30 cellular contexts compared by ENCODE assay signal in the genomic region with DNA sequence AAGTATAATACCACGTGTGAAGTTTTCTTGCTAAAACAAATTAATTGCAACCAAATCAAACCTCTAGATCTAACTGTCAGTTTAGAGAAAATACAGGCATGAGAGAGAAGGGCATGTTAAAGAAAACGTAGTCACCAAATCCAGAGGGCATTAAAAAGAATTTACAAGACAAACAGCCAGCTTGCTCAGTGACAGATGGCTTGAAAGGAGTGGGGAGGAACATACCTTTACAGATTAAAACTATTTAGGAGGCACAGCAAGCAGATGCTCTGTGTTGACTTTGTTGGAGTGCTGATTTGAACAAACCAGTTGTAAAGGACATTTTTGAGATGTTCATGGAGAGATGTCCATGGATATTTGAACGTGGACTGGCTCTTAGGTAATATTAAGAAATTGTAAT.
A peak's percentile ranks its signal among the peaks of the same experiment; 100 is the strongest.
DNase-seq lines count a peak whose midpoint lies in the region; ATAC-seq and TF ChIP-seq lines count a peak whose summit lies in the region.
"Had no signal": no experiment of that assay in that cellular context is flagged by ENCODE, and none has a peak within 500 bp of the region (broad histone marks: within the 10 kb centered on the region; RNA-seq: fewer than 3 reads in every experiment).

No MANE protein-coding gene starts in this region.

- H3K79me2 ChIP-seq in GM23338 (replicated peaks; ENCODE audit: insufficient read depth) = peaks cover 23% of the 10 kb centered on the region

- H3K9me3 ChIP-seq in gastrocnemius medialis = no peaks in the 10 kb centered on the region
- H3K9me3 ChIP-seq: ovary had no signal

- peak overlapping the region; percentile 37 for H3K4me2 ChIP-seq in GM23338

- H3K27me3 ChIP-seq in GM23338 (ENCODE audit: insufficient read depth) (no peaks in the 10 kb centered on the region), gastrocnemius medialis (no peaks in the 10 kb centered on the region)
- H3K27me3 ChIP-seq: heart left ventricle, ovary had no signal

- no peak overlapping the region for H2AFZ ChIP-seq in GM23338

- H3K4me3 Mint-ChIP-seq in GM23338 = peak overlapping the region; percentile 47
- peak overlapping the region; percentile 41 for H3K4me3 Mint-ChIP-seq in WTC11
- H3K4me3 Mint-ChIP-seq in nephron = no peak overlapping the region
- H3K4me3 Mint-ChIP-seq: natural killer cell treated with Interleukin-12 subunit alpha and Interleukin-12 subunit beta and Interleukin-15 and Interleukin-18, amount 100 ng/mL, for 72 hours; stimulated activated naive B cell treated with anti-CD40 and anti-IgM and Interleukin-4, amounts not matched to agents 10 μg/mL and 1 μg/mL and 100 μg/mL, for 72 hours; T-helper 17 cell; type B pancreatic cell had no signal

- DNase-seq in GM23338 (ENCODE audit: low spot score) = peak; percentile 69
- peak; percentile 12 for DNase-seq in NCI-H1694 treated with DMSO at 0.1 percent for 48 hours (lab: John Stamatoyannopoulos, UW)
- DNase-seq in WTC11 (ENCODE audit: low spot score) = no peak
- no peak for DNase-seq in gastrocnemius medialis
- no peak for DNase-seq in GM10248 (ENCODE audit: extremely low spot score)
- DNase-seq in OCI-M1 (lab: John Stamatoyannopoulos, UW) = no peak
- no peak for DNase-seq in GM13977 (ENCODE audit: low spot score)
- DNase-seq: ACHN; activated CD4-positive, alpha-beta T cell treated with anti-CD3 and anti-CD28 coated beads, Interleukin-2, amount 50 U/mL, for 48 hours; activated naive CD4-positive, alpha-beta T cell; dermis blood vessel endothelial cell; DMS79; foreskin fibroblast; heart left ventricle; NCI-H1092; NCI-H1930; NCI-H69; ovary; PC-3; stimulated activated naive B cell treated with anti-CD40 and anti-IgM and Interleukin-4, amounts not matched to agents 10 μg/mL and 1 μg/mL and 100 μg/mL, for 72 hours; substantia nigra; T-helper 17 cell had no signal

- TF ChIP-seq CTCF in GM23338 (conservative IDR thresholded peaks at IDR 0.05; ENCODE audit: low read depth in 2 of 2) = no peak
- TF ChIP-seq CTCF in WTC11 (IDR thresholded peaks at IDR 0.05) = no peak
- TF ChIP-seq CTCF in nephron (IDR thresholded peaks at IDR 0.05; ENCODE audit: unreplicated experiment in 3 of 3) = no peak
- TF ChIP-seq CTCF in gastrocnemius medialis (IDR thresholded peaks at IDR 0.05 in 4 of 5, conservative IDR thresholded peaks at IDR 0.05 in 1 of 5) = no peak
- TF ChIP-seq CTCF in GM10248 (IDR thresholded peaks at IDR 0.05; ENCODE audit: control extremely low read depth, extremely low read depth, low read depth, missing control alignments) = no peak
- no peak for TF ChIP-seq CTCF in GM13977 (IDR thresholded peaks at IDR 0.05; ENCODE audit: extremely low read depth, insufficient read depth, missing control alignments)

- H3K4me1 ChIP-seq in GM23338 (ENCODE audit: insufficient read depth) (peaks cover 29% of the 10 kb centered on the region), gastrocnemius medialis (peaks cover 24 to 38% of the 10 kb centered on the region in 2 donors)

- H3K36me3 ChIP-seq in GM23338 (ENCODE audit: insufficient read depth) = no peaks in the 10 kb centered on the region
- H3K36me3 ChIP-seq in gastrocnemius medialis = no peaks in the 10 kb centered on the region
- H3K36me3 ChIP-seq: ovary had no signal

- H3K27ac Mint-ChIP-seq in GM23338 (peak overlapping the region; percentile 83; the same call in 1 of the 2 replicates), WTC11 (peak overlapping the region; percentile 80), nephron (peak overlapping the region; percentile 10 to 89 (median 45))
- H3K27ac Mint-ChIP-seq: stimulated activated naive B cell treated with anti-CD40 and anti-IgM and Interleukin-4, amounts not matched to agents 10 μg/mL and 1 μg/mL and 100 μg/mL, for 72 hours; T-helper 17 cell; type B pancreatic cell had no signal

- no peaks in the 10 kb centered on the region for H3K9me2 ChIP-seq in GM23338 (ENCODE audit: insufficient read depth)

- POLR2A ChIA-PET in WTC11 (lab: Charles Lee) = no interaction called here
- POLR2A ChIA-PET in GM10248 (lab: Yijun Ruan, JAX) = no interaction called here

- H3K9me3 Mint-ChIP-seq in GM23338 (no peaks in the 10 kb centered on the region; the same call in 1 of the 3 replicates), WTC11 (peaks cover 8% of the 10 kb centered on the region), nephron (peaks cover 5% of the 10 kb centered on the region)
- H3K9me3 Mint-ChIP-seq: natural killer cell treated with Interleukin-12 subunit alpha and Interleukin-12 subunit beta and Interleukin-15 and Interleukin-18, amount 100 ng/mL, for 72 hours; stimulated activated naive B cell treated with anti-CD40 and anti-IgM and Interleukin-4, amounts not matched to agents 10 μg/mL and 1 μg/mL and 100 μg/mL, for 72 hours had no signal

- ATAC-seq in GM23338 (peak; percentile 80), WTC11 (peak; percentile 87), gastrocnemius medialis (no peak)
- ATAC-seq: activated CD4-positive, CD25-positive, alpha-beta regulatory T cell treated with anti-CD3 and anti-CD28 coated beads, Interleukin-2, amount 50 U/mL, for 24 hours; esophagus mucosa; heart left ventricle; K562; natural killer cell treated with Interleukin-12 subunit alpha and Interleukin-12 subunit beta and Interleukin-15 and Interleukin-18, amount 100 ng/mL, for 72 hours; PC-3; stimulated activated naive B cell treated with anti-CD40 and anti-IgM and Interleukin-4, amounts not matched to agents 10 μg/mL and 1 μg/mL and 100 μg/mL, for 72 hours; T-helper 17 cell had no signal

- H3K27me3 Mint-ChIP-seq in GM23338 (ENCODE audit: insufficient read depth, low read depth, poor library complexity) = peaks cover 5% of the 10 kb centered on the region
- no peaks in the 10 kb centered on the region for H3K27me3 Mint-ChIP-seq in WTC11 (ENCODE audit: low read depth)
- no peaks in the 10 kb centered on the region for H3K27me3 Mint-ChIP-seq in nephron (ENCODE audit: low read depth)
- H3K27me3 Mint-ChIP-seq: natural killer cell treated with Interleukin-12 subunit alpha and Interleukin-12 subunit beta and Interleukin-15 and Interleukin-18, amount 100 ng/mL, for 72 hours; stimulated activated naive B cell treated with anti-CD40 and anti-IgM and Interleukin-4, amounts not matched to agents 10 μg/mL and 1 μg/mL and 100 μg/mL, for 72 hours; T-helper 17 cell; type B pancreatic cell had no signal

- no peaks in the 10 kb centered on the region; the same call in 1 of the 2 replicates for H4K20me1 ChIP-seq in GM23338 (replicated peaks; ENCODE audit: insufficient read depth)

- H3K4me3 ChIP-seq in GM23338 (no peak overlapping the region), gastrocnemius medialis (no peak overlapping the region)
- H3K4me3 ChIP-seq: heart left ventricle, K562, lung, ovary, SK-N-MC had no signal

- H3K36me3 Mint-ChIP-seq in GM23338 (ENCODE audit: low read depth) (peaks cover 36% of the 10 kb centered on the region; the same call in 2 of the 3 replicates), WTC11 (peaks cover 26% of the 10 kb centered on the region), nephron (ENCODE audit: low read depth) (peaks cover 71% of the 10 kb centered on the region)
- H3K36me3 Mint-ChIP-seq: natural killer cell treated with Interleukin-12 subunit alpha and Interleukin-12 subunit beta and Interleukin-15 and Interleukin-18, amount 100 ng/mL, for 72 hours had no signal

- no peak overlapping the region for H3K27ac ChIP-seq in GM23338 (ENCODE audit: low read depth)
- H3K27ac ChIP-seq in gastrocnemius medialis = peak overlapping the region in 1 of 4 donors; percentile 74
- H3K27ac ChIP-seq: heart left ventricle, ovary, SK-N-MC had no signal

- in situ Hi-C loops in gastrocnemius medialis (cut with MboI; ENCODE audit: low sequenced_read_pairs in 4 of 4) (no loop called here), GM13977 (cut with MboI; ENCODE audit: low pct_unique_long_range_greater_than_20kb, low sequenced_read_pairs, unreplicated experiment) (no loop called here)

- H3K4me1 Mint-ChIP-seq in GM23338 (peaks cover 51% of the 10 kb centered on the region), WTC11 (peaks cover 64% of the 10 kb centered on the region), nephron (peaks cover 26% of the 10 kb centered on the region)

- CTCF ChIA-PET in WTC11 (lab: Charles Lee) = interaction anchor here (1.7 to 1.9 kb wide), 2 partner anchors 63 to 96 kb away, joined by 4 to 6 read pairs; no protein-coding TSS in a partner anchor
- CTCF ChIA-PET in GM10248 (lab: Yijun Ruan, JAX) = interaction anchor here (1.4 to 3.4 kb wide), 2 partner anchors 8 to 12 kb away, joined by 4 to 10 read pairs; no protein-coding TSS in a partner anchor

- intact Hi-C loops in gastrocnemius medialis (cut with DNase I; ENCODE audit: low total_unique reads) = no loop called here

- TF ChIP-seq POLR2A in gastrocnemius medialis (IDR thresholded peaks at IDR 0.05) = no peak

- H3F3A ChIP-seq in GM23338 (replicated peaks; ENCODE audit: low read depth) = no peaks in the 10 kb centered on the region

TF ChIP-seq in GM23338, 12 proteins besides CTCF, POLR2A, EP300 and RAD21 (continues in another document):
- TF ChIP-seq, protein P1, sequence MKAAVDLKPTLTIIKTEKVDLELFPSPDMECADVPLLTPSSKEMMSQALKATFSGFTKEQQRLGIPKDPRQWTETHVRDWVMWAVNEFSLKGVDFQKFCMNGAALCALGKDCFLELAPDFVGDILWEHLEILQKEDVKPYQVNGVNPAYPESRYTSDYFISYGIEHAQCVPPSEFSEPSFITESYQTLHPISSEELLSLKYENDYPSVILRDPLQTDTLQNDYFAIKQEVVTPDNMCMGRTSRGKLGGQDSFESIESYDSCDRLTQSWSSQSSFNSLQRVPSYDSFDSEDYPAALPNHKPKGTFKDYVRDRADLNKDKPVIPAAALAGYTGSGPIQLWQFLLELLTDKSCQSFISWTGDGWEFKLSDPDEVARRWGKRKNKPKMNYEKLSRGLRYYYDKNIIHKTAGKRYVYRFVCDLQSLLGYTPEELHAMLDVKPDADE (IDR thresholded peaks at IDR 0.05) = no peak
- TF ChIP-seq POLR2AphosphoS5 (IDR thresholded peaks at IDR 0.05; ENCODE audit: low read depth) = no peak
- TF ChIP-seq JUNB (IDR thresholded peaks at IDR 0.05; ENCODE audit: unreplicated experiment) = no peak
- TF ChIP-seq EZH2 (IDR thresholded peaks at IDR 0.05; ENCODE audit: low read depth, unreplicated experiment) = no peak

TF ChIP-seq in WTC11, 78 proteins besides CTCF, POLR2A, EP300 and RAD21 (continues in another document):
- TF ChIP-seq ETV6 (CRISPR knock-in tag; IDR thresholded peaks at IDR 0.05) (no peak), ZNF219 (CRISPR knock-in tag; IDR thresholded peaks at IDR 0.05; ENCODE audit: borderline replicate concordance) (no peak), MYBL2 (CRISPR knock-in tag; IDR thresholded peaks at IDR 0.05) (no peak)
- TF ChIP-seq, protein P2, sequence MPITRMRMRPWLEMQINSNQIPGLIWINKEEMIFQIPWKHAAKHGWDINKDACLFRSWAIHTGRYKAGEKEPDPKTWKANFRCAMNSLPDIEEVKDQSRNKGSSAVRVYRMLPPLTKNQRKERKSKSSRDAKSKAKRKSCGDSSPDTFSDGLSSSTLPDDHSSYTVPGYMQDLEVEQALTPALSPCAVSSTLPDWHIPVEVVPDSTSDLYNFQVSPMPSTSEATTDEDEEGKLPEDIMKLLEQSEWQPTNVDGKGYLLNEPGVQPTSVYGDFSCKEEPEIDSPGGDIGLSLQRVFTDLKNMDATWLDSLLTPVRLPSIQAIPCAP (CRISPR knock-in tag; IDR thresholded peaks at IDR 0.05) = no peak

Comparison
In these comparisons a context has a peak if more than half of its experiments do, and no peak if none do; other contexts are left out.
1. ATAC-seq: peak in GM23338 (single experiment) and WTC11 (single experiment); none in gastrocnemius medialis (0 of 2).
2. DNase-seq: peak in GM23338 (single experiment) and NCI-H1694 treated with DMSO at 0.1 percent for 48 hours (single experiment); none in WTC11 (single experiment), gastrocnemius medialis (0 of 2), GM10248 (single experiment), OCI-M1 (single experiment) and GM13977 (single experiment).
3. H3K4me3 Mint-ChIP-seq: peak in GM23338 (single experiment) and WTC11 (single experiment); none in nephron (0 of 3).
4. Peak in every context shown above with its lines, with median percentiles within 50 percentile points of each other: H3K27ac Mint-ChIP-seq.